13 cellular contexts compared by ENCODE assay signal in the genomic region with DNA sequence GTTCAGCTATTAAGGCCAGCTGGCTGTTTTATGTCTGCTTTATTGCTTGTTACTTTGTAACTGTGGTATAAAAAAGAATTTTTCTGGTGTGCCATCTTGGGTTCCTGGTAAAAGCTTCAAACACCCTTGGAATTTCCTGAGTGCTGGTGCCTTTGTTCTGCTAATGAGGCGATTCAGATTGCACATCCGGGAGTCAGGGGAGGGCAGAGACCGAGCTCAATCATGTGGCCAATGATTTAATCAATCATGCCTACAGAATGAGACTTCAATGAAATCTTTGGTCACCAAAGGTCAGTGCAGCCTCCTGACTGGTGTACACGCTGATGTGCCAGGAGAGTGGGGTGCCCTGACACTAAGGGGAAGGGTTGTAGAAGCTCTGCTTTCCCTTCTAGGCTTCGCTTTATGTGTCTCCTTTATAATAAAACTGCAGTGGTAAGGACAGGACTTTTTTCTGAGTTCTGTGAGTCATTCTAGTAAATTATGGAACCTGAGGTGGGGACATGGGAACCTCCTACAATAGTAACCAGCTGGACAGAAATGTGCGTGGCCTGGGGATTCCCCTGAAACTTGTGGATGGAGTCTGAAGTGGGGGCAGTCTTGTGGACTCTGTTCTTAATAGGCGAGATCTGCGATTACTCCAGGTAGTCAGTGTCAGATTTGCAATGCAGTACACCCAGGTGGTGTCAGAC.
DNase-seq lines count a peak whose midpoint lies in the region; ATAC-seq and TF ChIP-seq lines count a peak whose summit lies in the region.
"Had no signal": no experiment of that assay in that cellular context is flagged by ENCODE, and none has a peak within 500 bp of the region (broad histone marks: within the 10 kb centered on the region; RNA-seq: fewer than 3 reads in every experiment).

No MANE protein-coding gene starts in this region.

- H3K23ac ChIP-seq in mesenchymal stem cell (ENCODE audit: low read length in 2 of 2): no peak overlapping the region

- ATAC-seq in GM18498 (IDR thresholded peaks at IDR 0.05; ENCODE audit: unreplicated experiment) (no peak), GM18861 (IDR thresholded peaks at IDR 0.05; ENCODE audit: unreplicated experiment) (no peak)
- ATAC-seq: activated naive CD8-positive, alpha-beta T cell treated with anti-CD3 and anti-CD28 coated beads, Interleukin-2, amount 50 U/mL, for 24 hours; stimulated activated memory B cell treated with anti-CD40 and anti-IgM and Interleukin-4, amounts not matched to agents 10 μg/mL and 1 μg/mL and 100 μg/mL, for 72 hours had no signal

- no peaks in the 10 kb centered on the region for H3K27me3 Mint-ChIP-seq in endodermal cell (ENCODE audit: insufficient read depth)
- H3K27me3 Mint-ChIP-seq: activated CD4-positive, alpha-beta memory T cell treated with anti-CD3 and anti-CD28 coated beads for 36 hours; activated naive CD8-positive, alpha-beta T cell treated with anti-CD3 and anti-CD28 coated beads, Interleukin-2, amount 50 U/mL, for 24 hours; stimulated activated memory B cell treated with anti-CD40 and anti-IgM and Interleukin-4, amounts not matched to agents 10 μg/mL and 1 μg/mL and 100 μg/mL, for 72 hours had no signal

- H3K27ac ChIP-seq in HUES48 (ENCODE audit: low read depth, low read length) (peak overlapping the region; percentile 88), endodermal cell (ENCODE audit: low read depth, low read length) (peak overlapping the region; percentile 78), mesenchymal stem cell (ENCODE audit: low read length, poor library complexity, severe bottlenecking) (peak overlapping the region; percentile 91)

- H3K4me3 Mint-ChIP-seq in endodermal cell: no peak overlapping the region
- H3K4me3 Mint-ChIP-seq: activated CD4-positive, alpha-beta memory T cell treated with anti-CD3 and anti-CD28 coated beads for 36 hours; activated naive CD8-positive, alpha-beta T cell treated with anti-CD3 and anti-CD28 coated beads, Interleukin-2, amount 50 U/mL, for 24 hours; stimulated activated memory B cell treated with anti-CD40 and anti-IgM and Interleukin-4, amounts not matched to agents 10 μg/mL and 1 μg/mL and 100 μg/mL, for 72 hours had no signal

- H2AFZ ChIP-seq in mesenchymal stem cell (ENCODE audit: low read depth, low read length): no peak overlapping the region

- H3K27me3 ChIP-seq in HUES48 (ENCODE audit: control insufficient read depth, insufficient read depth, low read length) (no peaks in the 10 kb centered on the region), endodermal cell (ENCODE audit: control insufficient read depth, insufficient read depth, low read length, poor library complexity, severe bottlenecking) (no peaks in the 10 kb centered on the region), mesenchymal stem cell (ENCODE audit: control insufficient read depth in 1 of 2, insufficient read depth in 1 of 2, low read length in 2 of 2) (no peaks in the 10 kb centered on the region)

- H2BK5ac ChIP-seq in mesenchymal stem cell (ENCODE audit: low read depth, low read length, poor library complexity, severe bottlenecking): no peak overlapping the region

- peaks cover 53% of the 10 kb centered on the region for H3K4me1 ChIP-seq in HUES48 (ENCODE audit: control insufficient read depth, insufficient read depth, low read length)
- H3K4me1 ChIP-seq in endodermal cell (ENCODE audit: control insufficient read depth, insufficient read depth, low read length): no peaks in the 10 kb centered on the region
- peaks cover 6% of the 10 kb centered on the region for H3K4me1 ChIP-seq in mesenchymal stem cell (ENCODE audit: control insufficient read depth, insufficient read depth, low read depth, low read length)

- H2BK120ac ChIP-seq in mesenchymal stem cell (ENCODE audit: low read depth, low read length): no peak overlapping the region

- H3K9ac ChIP-seq in HUES48 (ENCODE audit: low read depth, low read length) (peak overlapping the region; percentile 66), endodermal cell (ENCODE audit: extremely low read depth, low read length, poor library complexity, severe bottlenecking) (no peak overlapping the region), mesenchymal stem cell (ENCODE audit: low read length) (no peak overlapping the region)

- H3K9me3 Mint-ChIP-seq in endodermal cell: no peaks in the 10 kb centered on the region
- H3K9me3 Mint-ChIP-seq: activated CD4-positive, alpha-beta memory T cell treated with anti-CD3 and anti-CD28 coated beads for 36 hours; activated naive CD8-positive, alpha-beta T cell treated with anti-CD3 and anti-CD28 coated beads, Interleukin-2, amount 50 U/mL, for 24 hours; stimulated activated memory B cell treated with anti-CD40 and anti-IgM and Interleukin-4, amounts not matched to agents 10 μg/mL and 1 μg/mL and 100 μg/mL, for 72 hours had no signal

- H3K4me3 ChIP-seq in HUES48 (ENCODE audit: low read depth, low read length) (peak overlapping the region; percentile 46; the same call in 1 of the 2 replicates), endodermal cell (ENCODE audit: low read length) (no peak overlapping the region), mesenchymal stem cell (ENCODE audit: insufficient read depth in 1 of 2, low read depth in 1 of 2, low read length in 2 of 2) (no peak overlapping the region)

- 27 to 60% methylated on average over 2 to 8 of the region's 8 CpGs for WGBS in endodermal cell (ENCODE audit: insufficient coverage in 1 of 2, insufficient read length in 1 of 2), 2 experiments
- WGBS in mesenchymal stem cell: 50% methylated on average over 8 of the region's 8 CpGs

- peak overlapping the region; percentile 91 for H3K27ac Mint-ChIP-seq in endodermal cell
- H3K27ac Mint-ChIP-seq: activated CD4-positive, alpha-beta memory T cell treated with anti-CD3 and anti-CD28 coated beads for 36 hours; activated naive CD8-positive, alpha-beta T cell treated with anti-CD3 and anti-CD28 coated beads, Interleukin-2, amount 50 U/mL, for 24 hours; stimulated activated memory B cell treated with anti-CD40 and anti-IgM and Interleukin-4, amounts not matched to agents 10 μg/mL and 1 μg/mL and 100 μg/mL, for 72 hours had no signal

- H3K36me3 ChIP-seq in HUES48 (ENCODE audit: control insufficient read depth, insufficient read depth, low read length) (peaks cover 14% of the 10 kb centered on the region), endodermal cell (ENCODE audit: control insufficient read depth, insufficient read depth, low read length) (peaks cover 42% of the 10 kb centered on the region), mesenchymal stem cell (ENCODE audit: control insufficient read depth in 1 of 2, insufficient read depth in 2 of 2, low read depth in 1 of 2, low read length in 2 of 2) (peaks cover 5 to 40% of the 10 kb centered on the region in 2 experiments)

- H2AK5ac ChIP-seq in mesenchymal stem cell (ENCODE audit: low read length, severe bottlenecking): peak overlapping the region; percentile 40

- H3K9me3 ChIP-seq in HUES48 (ENCODE audit: control insufficient read depth, insufficient read depth, low read length) (no peaks in the 10 kb centered on the region), endodermal cell (ENCODE audit: control insufficient read depth, low read length) (no peaks in the 10 kb centered on the region), mesenchymal stem cell (ENCODE audit: control insufficient read depth, low read length) (no peaks in the 10 kb centered on the region)

- no peak overlapping the region for H4K8ac ChIP-seq in mesenchymal stem cell (ENCODE audit: low read length)

- H3K79me1 ChIP-seq in mesenchymal stem cell (replicated peaks; ENCODE audit: low read length, poor library complexity, severe bottlenecking): peaks cover 11% of the 10 kb centered on the region

- H3K4ac ChIP-seq in mesenchymal stem cell (ENCODE audit: low read depth in 1 of 2, low read length in 2 of 2): no peak overlapping the region

- H3K18ac ChIP-seq in mesenchymal stem cell (ENCODE audit: low read depth in 1 of 2, low read length in 2 of 2): no peak overlapping the region

- in situ Hi-C loops in ACHN (cut with HindIII; ENCODE audit: low pct_ligation_motif_present, low pct_unique_long_range_greater_than_20kb, low sequenced_read_pairs): no loop called here

- H2BK12ac ChIP-seq in mesenchymal stem cell (ENCODE audit: low read length in 2 of 2): no peak overlapping the region

- H4K91ac ChIP-seq in mesenchymal stem cell (ENCODE audit: low read length): no peak overlapping the region

- no peak overlapping the region for H2BK15ac ChIP-seq in mesenchymal stem cell (ENCODE audit: low read depth, poor library complexity, severe bottlenecking)

- peaks cover 18% of the 10 kb centered on the region for H3K4me1 Mint-ChIP-seq in endodermal cell

- DNase-seq in ACHN (peak; percentile 50), endodermal cell (peak; percentile 84), mesenchymal stem cell (peak; percentile 42), DMS 273 treated with DMSO at 0.1 percent for 48 hours (lab: John Stamatoyannopoulos, UW) (no peak)
- no peak for DNase-seq in stimulated activated CD4-positive, alpha-beta T cell treated with anti-CD3 and anti-CD28 coated beads, Interleukin-15, amount 100 ng/mL, for 24 hours
- DNase-seq: activated CD4-positive, alpha-beta memory T cell treated with anti-CD3 and anti-CD28 coated beads for 36 hours; activated naive CD8-positive, alpha-beta T cell treated with anti-CD3 and anti-CD28 coated beads, Interleukin-2, amount 50 U/mL, for 24 hours; erythroblast; stimulated activated CD4-positive, alpha-beta T cell treated with anti-CD3 and anti-CD28 coated beads, Interleukin-12 subunit alpha, Interleukin-12 subunit beta, amount 100 ng/mL, for 4 hours had no signal

- H3K14ac ChIP-seq in mesenchymal stem cell (ENCODE audit: low read length in 2 of 2): no peak overlapping the region

- TF ChIP-seq CTCF in endodermal cell (conservative IDR thresholded peaks at IDR 0.05): no peak

- peaks cover 34% of the 10 kb centered on the region for H3K36me3 Mint-ChIP-seq in endodermal cell (ENCODE audit: low read depth)

- H3K4me2 ChIP-seq in mesenchymal stem cell (ENCODE audit: low read length, poor library complexity, severe bottlenecking): no peak overlapping the region

Comparison
In these comparisons a context has a peak if more than half of its experiments do, and no peak if none do; other contexts are left out.
1. DNase-seq: peak in ACHN (single experiment), endodermal cell (single experiment) and mesenchymal stem cell (single experiment); none in stimulated activated CD4-positive, alpha-beta T cell treated with anti-CD3 and anti-CD28 coated beads, Interleukin-15, amount 100 ng/mL, for 24 hours (single experiment) and DMS 273 treated with DMSO at 0.1 percent for 48 hours (single experiment).
2. Peak in every context shown above with its lines, with median percentiles within 50 percentile points of each other: H3K27ac ChIP-seq.